Comparison of ENCODE assay signal across 23 cellular contexts in genomic region chr7:47709051-47709450, GRCh38.
"Had no signal": no experiment of that assay in that cellular context is flagged by ENCODE, and none has a peak within 500 bp of the region (broad histone marks: within the 10 kb centered on the region; RNA-seq: fewer than 3 reads in every experiment).

No MANE protein-coding gene starts in this region.

- H3K36me3 Mint-ChIP-seq: activated CD8-positive, alpha-beta memory T cell treated with anti-CD3 and anti-CD28 coated beads, Interleukin-2, amount 10 ng/mL, durations not matched to agents 7 days and 5 days; activated naive CD8-positive, alpha-beta T cell treated with anti-CD3 and anti-CD28 coated beads, Interleukin-2, amount 10 ng/mL, durations not matched to agents 7 days and 5 days; stimulated activated naive B cell treated with anti-CD40 and anti-IgM and Interleukin-4, amounts not matched to agents 10 μg/mL and 1 μg/mL and 100 μg/mL, for 72 hours had no signal

- H3K9ac ChIP-seq: parathyroid adenoma had no signal

- H2AFZ ChIP-seq: parathyroid adenoma had no signal

- H3K4me1 ChIP-seq: body of pancreas, parathyroid adenoma, upper lobe of right lung had no signal

- H3K27me3 Mint-ChIP-seq: activated B cell treated with CpG ODN at 0.5 μM for 24 hours; activated CD4-positive, alpha-beta memory T cell treated with anti-CD3 and anti-CD28 coated beads, Interleukin-2, amount 10 ng/mL, durations not matched to agents 7 days and 5 days; activated CD8-positive, alpha-beta memory T cell treated with anti-CD3 and anti-CD28 coated beads, Interleukin-2, amount 10 ng/mL, durations not matched to agents 7 days and 5 days; activated naive CD8-positive, alpha-beta T cell treated with anti-CD3 and anti-CD28 coated beads, Interleukin-2, amount 10 ng/mL, durations not matched to agents 7 days and 5 days; stimulated activated naive B cell treated with anti-CD40 and anti-IgM and Interleukin-4, amounts not matched to agents 10 μg/mL and 1 μg/mL and 100 μg/mL, for 72 hours had no signal

- H3K4me3 ChIP-seq: body of pancreas, left ventricle myocardium inferior, thoracic aorta, upper lobe of right lung had no signal

- H3K27ac ChIP-seq: body of pancreas, left ventricle myocardium inferior, neutrophil, parathyroid adenoma, thoracic aorta, upper lobe of right lung had no signal

- H3K79me2 ChIP-seq: parathyroid adenoma had no signal

- H3K27me3 ChIP-seq: body of pancreas, neutrophil, upper lobe of right lung had no signal

- H3K4me1 Mint-ChIP-seq: activated CD4-positive, alpha-beta memory T cell treated with anti-CD3 and anti-CD28 coated beads, Interleukin-2, amount 10 ng/mL, durations not matched to agents 7 days and 5 days; activated CD8-positive, alpha-beta memory T cell treated with anti-CD3 and anti-CD28 coated beads, Interleukin-2, amount 10 ng/mL, durations not matched to agents 7 days and 5 days; activated naive CD8-positive, alpha-beta T cell treated with anti-CD3 and anti-CD28 coated beads, Interleukin-2, amount 10 ng/mL, durations not matched to agents 7 days and 5 days had no signal

- H3K36me3 ChIP-seq: left ventricle myocardium inferior, neutrophil, thoracic aorta, upper lobe of right lung had no signal

- ATAC-seq: activated CD8-positive, alpha-beta memory T cell treated with anti-CD3 and anti-CD28 coated beads, Interleukin-2, amount 10 ng/mL, durations not matched to agents 7 days and 5 days; body of pancreas; stimulated activated naive B cell treated with anti-CD40 and anti-IgM and Interleukin-4, amounts not matched to agents 10 μg/mL and 1 μg/mL and 100 μg/mL, for 72 hours; upper lobe of right lung had no signal

- H3K9me3 Mint-ChIP-seq: activated B cell treated with CpG ODN at 0.5 μM for 24 hours; activated CD4-positive, alpha-beta memory T cell treated with anti-CD3 and anti-CD28 coated beads, Interleukin-2, amount 10 ng/mL, durations not matched to agents 7 days and 5 days; activated naive CD8-positive, alpha-beta T cell treated with anti-CD3 and anti-CD28 coated beads, Interleukin-2, amount 10 ng/mL, durations not matched to agents 7 days and 5 days; activated T-helper 2 cell treated with anti-CD3 and anti-CD28 coated beads, Interferon-gamma antibody, Interleukin-2, Interleukin-4, amounts not matched to agents 10 μg/mL and 5 μg/mL and 100 μg/mL, durations not matched to agents 14 hours and 24 hours and 36 hours; stimulated activated naive B cell treated with anti-CD40 and anti-IgM and Interleukin-4, amounts not matched to agents 10 μg/mL and 1 μg/mL and 100 μg/mL, for 72 hours had no signal

- H3K27ac Mint-ChIP-seq: activated B cell treated with CpG ODN at 0.5 μM for 24 hours; activated CD4-positive, alpha-beta memory T cell treated with anti-CD3 and anti-CD28 coated beads, Interleukin-2, amount 10 ng/mL, durations not matched to agents 7 days and 5 days; activated CD8-positive, alpha-beta memory T cell treated with anti-CD3 and anti-CD28 coated beads, Interleukin-2, amount 10 ng/mL, durations not matched to agents 7 days and 5 days; activated naive CD8-positive, alpha-beta T cell treated with anti-CD3 and anti-CD28 coated beads, Interleukin-2, amount 10 ng/mL, durations not matched to agents 7 days and 5 days; activated T-helper 2 cell treated with anti-CD3 and anti-CD28 coated beads, Interferon-gamma antibody, Interleukin-2, Interleukin-4, amounts not matched to agents 10 μg/mL and 5 μg/mL and 100 μg/mL, durations not matched to agents 14 hours and 24 hours and 36 hours; stimulated activated naive B cell treated with anti-CD40 and anti-IgM and Interleukin-4, amounts not matched to agents 10 μg/mL and 1 μg/mL and 100 μg/mL, for 72 hours had no signal

- DNase-seq: activated B cell treated with CpG ODN at 0.5 μM for 24 hours; activated CD4-positive, alpha-beta memory T cell treated with anti-CD3 and anti-CD28 coated beads, Interleukin-2, amount 10 ng/mL, durations not matched to agents 7 days and 5 days; activated CD4-positive, alpha-beta T cell treated with anti-CD3 and anti-CD28 coated beads for 48 hours; activated CD8-positive, alpha-beta memory T cell treated with anti-CD3 and anti-CD28 coated beads, Interleukin-2, amount 10 ng/mL, durations not matched to agents 7 days and 5 days; activated naive CD4-positive, alpha-beta T cell treated with Interleukin-2 at 50 U/mL for 16 hours; activated naive CD8-positive, alpha-beta T cell treated with anti-CD3 and anti-CD28 coated beads, Interleukin-2, amount 10 ng/mL, durations not matched to agents 7 days and 5 days; activated T-cell treated with anti-CD3 and anti-CD28 coated beads, Interleukin-2, amount 50 U/mL, for 1 hour; amygdala; body of pancreas; erythroblast; foreskin melanocyte; head of caudate nucleus; kidney; left ventricle myocardium inferior; mammary epithelial cell; stimulated activated naive B cell treated with anti-CD40 and anti-IgM and Interleukin-4, amounts not matched to agents 10 μg/mL and 1 μg/mL and 100 μg/mL, for 72 hours; T-helper 1 cell; T-helper 9 cell; upper lobe of right lung had no signal

- H3K9me3 ChIP-seq: body of pancreas, left ventricle myocardium inferior, neutrophil, thoracic aorta, upper lobe of right lung had no signal

- H3K4me3 Mint-ChIP-seq: activated B cell treated with CpG ODN at 0.5 μM for 24 hours; activated CD4-positive, alpha-beta memory T cell treated with anti-CD3 and anti-CD28 coated beads, Interleukin-2, amount 10 ng/mL, durations not matched to agents 7 days and 5 days; activated CD8-positive, alpha-beta memory T cell treated with anti-CD3 and anti-CD28 coated beads, Interleukin-2, amount 10 ng/mL, durations not matched to agents 7 days and 5 days; activated naive CD8-positive, alpha-beta T cell treated with anti-CD3 and anti-CD28 coated beads, Interleukin-2, amount 10 ng/mL, durations not matched to agents 7 days and 5 days; stimulated activated naive B cell treated with anti-CD40 and anti-IgM and Interleukin-4, amounts not matched to agents 10 μg/mL and 1 μg/mL and 100 μg/mL, for 72 hours had no signal
